26 cellular contexts compared by ENCODE assay signal in genomic region chr4:113502883-113503282, GRCh38.
"Had no signal": no experiment of that assay in that cellular context is flagged by ENCODE, and none has a peak within 500 bp of the region (broad histone marks: within the 10 kb centered on the region; RNA-seq: fewer than 3 reads in every experiment).

No MANE protein-coding gene starts in this region.

- H3K9me3 ChIP-seq: adrenal gland, ascending aorta, left lung, spleen, thoracic aorta had no signal

- H3K27me3 ChIP-seq: adrenal gland, ascending aorta, brain microvascular endothelial cell, left lung, spleen had no signal

- H3K4me1 ChIP-seq: ascending aorta, left lung, parathyroid adenoma, spleen had no signal

- H3K36me3 Mint-ChIP-seq: WTC11 had no signal

- H3K36me3 ChIP-seq: adrenal gland, brain microvascular endothelial cell, thoracic aorta had no signal

- H3K27ac Mint-ChIP-seq: activated naive CD8-positive, alpha-beta T cell; activated T-helper 2 cell treated with anti-CD3 and anti-CD28 coated beads, Interferon-gamma antibody, Interleukin-2, Interleukin-4, amounts not matched to agents 10 μg/mL and 5 μg/mL and 100 μg/mL, durations not matched to agents 14 hours and 24 hours and 36 hours; natural killer cell treated with Interleukin-12 subunit alpha and Interleukin-12 subunit beta and Interleukin-15 and Interleukin-18, amount 100 ng/mL, for 72 hours; T-helper 1 cell treated with Interleukin-12 subunit alpha and Interleukin-12 subunit beta and Interleukin-4 antibody, amounts not matched to agents 30 μg/mL and 1 μg/mL, for 36 hours; type B pancreatic cell; WTC11 had no signal

- H3K4me3 ChIP-seq: adrenal gland, ascending aorta, coronary artery, left lung, spleen, thoracic aorta had no signal

- DNase-seq: activated CD4-positive, alpha-beta T cell treated with anti-CD3 and anti-CD28 coated beads, Interleukin-2, amount 50 U/mL, for 4 hours; activated CD8-positive, alpha-beta memory T cell treated with anti-CD3 and anti-CD28 coated beads, Interleukin-2, amount 50 U/mL, for 48 hours; activated naive CD4-positive, alpha-beta T cell; activated T-cell treated with anti-CD3 and anti-CD28 coated beads, Interleukin-2, amount 50 U/mL, for 4 hours; brain microvascular endothelial cell; hippocampal formation; kidney glomerular epithelial cell; left lung; midbrain; nucleus accumbens; spleen; stimulated activated CD4-positive, alpha-beta T cell treated with anti-CD3 and anti-CD28 coated beads, Interleukin-4, amount 100 ng/mL, for 1 hour; stimulated activated naive CD4-positive, alpha-beta T cell; T1000 had no signal

- H3K9me3 Mint-ChIP-seq: activated T-cell treated with anti-CD3 and anti-CD28 coated beads, Interleukin-2, amount 50 U/mL, for 4 hours; activated T-helper 2 cell treated with anti-CD3 and anti-CD28 coated beads, Interferon-gamma antibody, Interleukin-2, Interleukin-4, amounts not matched to agents 10 μg/mL and 5 μg/mL and 100 μg/mL, durations not matched to agents 14 hours and 24 hours and 36 hours; natural killer cell treated with Interleukin-12 subunit alpha and Interleukin-12 subunit beta and Interleukin-15 and Interleukin-18, amount 100 ng/mL, for 72 hours; T-helper 1 cell treated with Interleukin-12 subunit alpha and Interleukin-12 subunit beta and Interleukin-4 antibody, amounts not matched to agents 30 μg/mL and 1 μg/mL, for 36 hours; type B pancreatic cell; WTC11 had no signal

- H3K4me3 Mint-ChIP-seq: activated naive CD8-positive, alpha-beta T cell; activated T-cell treated with anti-CD3 and anti-CD28 coated beads, Interleukin-2, amount 50 U/mL, for 4 hours; natural killer cell treated with Interleukin-12 subunit alpha and Interleukin-12 subunit beta and Interleukin-15 and Interleukin-18, amount 100 ng/mL, for 72 hours; T-helper 1 cell treated with Interleukin-12 subunit alpha and Interleukin-12 subunit beta and Interleukin-4 antibody, amounts not matched to agents 30 μg/mL and 1 μg/mL, for 36 hours; type B pancreatic cell; WTC11 had no signal

- H3K27ac ChIP-seq: adrenal gland, ascending aorta, brain microvascular endothelial cell, coronary artery, left lung, parathyroid adenoma, thoracic aorta had no signal

- H3K27me3 Mint-ChIP-seq: activated naive CD8-positive, alpha-beta T cell; natural killer cell treated with Interleukin-12 subunit alpha and Interleukin-12 subunit beta and Interleukin-15 and Interleukin-18, amount 100 ng/mL, for 72 hours; type B pancreatic cell had no signal

- ATAC-seq: activated T-cell treated with anti-CD3 and anti-CD28 coated beads, Interleukin-2, amount 50 U/mL, for 4 hours; left lung; natural killer cell treated with Interleukin-12 subunit alpha and Interleukin-12 subunit beta and Interleukin-15 and Interleukin-18, amount 100 ng/mL, for 72 hours; sciatic nerve; WTC11 had no signal

- H3K9ac ChIP-seq: parathyroid adenoma had no signal
